In the genomic region with DNA sequence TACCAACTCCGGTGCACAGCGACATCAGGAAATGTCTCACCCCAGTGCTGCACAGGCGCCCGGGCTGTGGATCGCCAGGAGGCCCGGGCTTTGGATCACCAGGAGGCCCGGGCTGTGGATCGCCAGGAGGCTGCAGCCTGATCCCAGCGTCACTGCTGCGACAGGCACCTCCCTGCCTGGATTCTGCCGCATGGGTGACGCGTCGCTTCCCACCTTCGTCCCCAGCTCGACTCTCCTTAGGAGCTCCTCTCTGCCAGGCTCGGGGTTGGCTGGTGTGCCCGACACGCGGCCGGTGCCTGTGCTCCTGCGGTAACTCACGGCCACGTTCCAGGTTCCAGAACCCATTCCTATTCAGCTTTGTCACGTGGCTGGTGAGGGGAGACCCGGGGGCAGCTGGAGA, we compare ENCODE assay signal across 22 cellular contexts.
"Had no signal": no experiment of that assay in that cellular context is flagged by ENCODE, and none has a peak within 500 bp of the region (broad histone marks: within the 10 kb centered on the region; RNA-seq: fewer than 3 reads in every experiment).

No MANE protein-coding gene starts in this region.

- H3K27ac ChIP-seq: KMS-11, SJSA1, SK-N-MC had no signal

- H3K4me3 ChIP-seq: SJSA1, SK-N-MC had no signal

- H3K9ac ChIP-seq: KMS-11 had no signal

- H3K27me3 ChIP-seq: SJSA1 had no signal

- H3K36me3 ChIP-seq: SJSA1 had no signal

- ATAC-seq: HepG2 had no signal

- H3K4me2 ChIP-seq: KMS-11 had no signal

- H3K9me3 ChIP-seq: SJSA1 had no signal

- H3K4me1 ChIP-seq: SJSA1 had no signal

- DNase-seq: IMR-90, Kasumi-1, MM.1S, NCI-H1092 treated with DMSO at 0.1 percent for 48 hours, NCI-H1436, NCI-H187, NCI-H2029, NCI-H2081 treated with DMSO at 0.1 percent for 48 hours, NCI-H2171, NCI-H226, NCI-H446, NCI-H510A, NCI-H524 treated with DMSO at 0.1 percent for 48 hours, NCI-H69, NCI-H774, Right ventricle myocardium superior, RPMI8226, SIG-M5 had no signal
